24 cellular contexts compared by ENCODE assay signal in the genomic region with DNA sequence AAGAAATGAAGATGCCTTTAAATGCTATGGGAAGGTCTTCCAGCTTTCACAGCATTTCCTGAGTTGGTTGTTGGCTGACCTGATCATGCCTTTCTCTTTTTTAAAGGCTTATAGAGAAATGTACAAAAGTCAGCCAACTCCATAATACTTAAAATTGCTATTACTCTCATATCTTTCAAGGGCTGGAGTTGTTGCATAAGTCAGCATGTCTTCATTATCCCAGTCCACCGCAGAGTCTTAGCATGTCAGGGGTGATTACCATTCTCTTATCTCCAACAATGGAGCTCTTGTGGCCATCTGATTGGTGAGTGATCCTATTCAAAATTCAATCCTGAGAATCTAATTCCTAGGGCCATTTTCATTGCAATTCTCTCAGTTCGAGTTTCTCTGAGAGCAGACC.
DNase-seq lines count a peak whose midpoint lies in the region; FAIRE-seq and TF ChIP-seq lines count a peak whose summit lies in the region.
"Had no signal": no experiment of that assay in that cellular context is flagged by ENCODE, and none has a peak within 500 bp of the region (broad histone marks: within the 10 kb centered on the region; RNA-seq: fewer than 3 reads in every experiment).

No MANE protein-coding gene starts in this region.

- TF ChIP-seq CTCF in mesothelial cell of epicardium (IDR thresholded peaks at IDR 0.05; ENCODE audit: unreplicated experiment): no peak
- no peak for TF ChIP-seq CTCF in D721Med (IDR thresholded peaks at IDR 0.05; ENCODE audit: insufficient read depth, missing control alignments)
- no peak for TF ChIP-seq CTCF in RWPE1 (conservative IDR thresholded peaks at IDR 0.05; ENCODE audit: low read depth)

- CTCF ChIA-PET in RWPE1 (lab: Yijun Ruan, JAX): interaction anchor here (0.6 to 0.7 kb wide), 2 partner anchors 975 to 1439 kb away, joined by 3 read pairs; no protein-coding TSS in a partner anchor

- FAIRE-seq in D721Med (lab: Jason Lieb, UNC): no peak
- FAIRE-seq: A204.1, GM12878, GM19239, H1 had no signal

- DNase-seq in OCI-M1 (lab: John Stamatoyannopoulos, UW) (peak; percentile 52), amniotic epithelial cell (ENCODE audit: low read depth) (peak; percentile 92), mesothelial cell of epicardium (ENCODE audit: low spot score in 2 of 2, unreplicated experiment in 2 of 2) (no peak), inferior parietal cortex (ENCODE audit: extremely low spot score) (no peak), D721Med (ENCODE audit: insufficient read length, low spot score) (no peak), RWPE1 (ENCODE audit: low spot score) (no peak)
- DNase-seq: Caco-2; CD4-positive, CD25-positive, alpha-beta regulatory T cell; CD8-positive, alpha-beta T cell; DMS 273 treated with DMSO at 0.1 percent for 48 hours; DMS79; EL; GDM1; GM23248; H7; HCEC 1CT had no signal

- H3K4me1 Mint-ChIP-seq in mesothelial cell of epicardium: peaks cover 25% of the 10 kb centered on the region
- H3K4me1 Mint-ChIP-seq: CD4-positive, CD25-positive, alpha-beta regulatory T cell had no signal

- H3K27ac Mint-ChIP-seq in mesothelial cell of epicardium: peak overlapping the region; percentile 41
- H3K27ac Mint-ChIP-seq: B cell; CD4-positive, CD25-positive, alpha-beta regulatory T cell; CD8-positive, alpha-beta T cell had no signal

- no peak overlapping the region for H3K27ac ChIP-seq in RWPE1
- H3K27ac ChIP-seq: 22Rv1, BLaER1, C4-2B, GM23248 had no signal

- H3K4me3 Mint-ChIP-seq in mesothelial cell of epicardium: no peak overlapping the region
- H3K4me3 Mint-ChIP-seq: B cell; CD4-positive, CD25-positive, alpha-beta regulatory T cell; CD8-positive, alpha-beta T cell had no signal

- H3K36me3 Mint-ChIP-seq in mesothelial cell of epicardium: no peaks in the 10 kb centered on the region
- H3K36me3 Mint-ChIP-seq: CD4-positive, CD25-positive, alpha-beta regulatory T cell; CD8-positive, alpha-beta T cell had no signal

- no peaks in the 10 kb centered on the region for H3K27me3 Mint-ChIP-seq in mesothelial cell of epicardium (ENCODE audit: low read depth)

- H3K9me3 Mint-ChIP-seq in mesothelial cell of epicardium: no peaks in the 10 kb centered on the region
- H3K9me3 Mint-ChIP-seq: CD8-positive, alpha-beta T cell had no signal

- POLR2A ChIA-PET in RWPE1 (lab: Yijun Ruan, JAX; ENCODE audit: low non-redundant PET): no interaction called here

Comparison
In these comparisons a context has a peak if more than half of its experiments do, and no peak if none do; other contexts are left out.
1. DNase-seq: peak in OCI-M1 (single experiment) and amniotic epithelial cell (single experiment); none in mesothelial cell of epicardium (0 of 2), inferior parietal cortex (single experiment), D721Med (single experiment) and RWPE1 (single experiment).